36 cellular contexts compared by ENCODE assay signal in the genomic region with DNA sequence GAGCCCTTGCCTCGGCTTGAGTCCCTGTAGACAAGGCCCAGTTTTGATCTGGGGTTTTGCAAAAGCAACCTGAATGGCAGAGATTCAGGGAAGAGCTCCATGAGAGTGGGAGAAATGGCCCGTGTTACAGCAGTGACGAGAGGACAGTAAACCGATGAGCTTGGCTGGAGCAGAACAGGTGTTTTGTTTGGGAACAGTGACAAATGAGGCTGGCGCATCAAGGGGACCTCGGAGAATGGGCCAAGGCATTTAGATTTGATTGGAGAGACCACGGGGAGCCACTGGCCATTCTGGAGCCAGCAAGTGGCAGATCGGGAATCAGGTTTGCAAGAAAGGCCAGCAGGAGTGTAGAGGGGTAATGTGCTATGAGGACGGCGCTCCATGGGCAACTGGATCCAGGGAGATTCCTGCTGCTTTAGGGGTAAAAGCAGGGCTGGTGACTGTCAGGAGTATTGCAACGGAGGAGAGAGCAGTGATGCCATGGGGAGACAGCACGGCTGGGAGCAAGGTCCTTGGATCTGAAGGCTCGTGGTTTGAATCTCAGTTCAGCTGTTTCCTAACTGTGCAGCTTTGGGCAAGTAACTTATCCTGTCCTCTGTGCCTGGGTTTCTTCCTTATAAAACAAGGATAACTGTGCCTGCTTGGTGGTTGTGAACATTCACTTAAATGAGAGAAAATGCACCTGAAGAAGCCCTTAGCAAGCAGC. TPM values are rescaled to one million over a fixed set of nuclear protein-coding genes. Genes with fewer than 3 reads are reported as not detected.
"Had no signal": no experiment of that assay in that cellular context is flagged by ENCODE, and none has a peak within 500 bp of the region (broad histone marks: within the 10 kb centered on the region; RNA-seq: fewer than 3 reads in every experiment).

No MANE protein-coding gene starts in this region.

- ATAC-seq: activated CD4-positive, CD25-positive, alpha-beta regulatory T cell treated with anti-CD3 and anti-CD28 coated beads, Interleukin-2, amount 50 U/mL, for 24 hours; gastrocnemius medialis; left colon; naive thymus-derived CD4-positive, alpha-beta T cell; pancreas; psoas muscle; upper lobe of right lung had no signal

- H3K27ac ChIP-seq: adrenal gland, cardiac muscle cell, gastrocnemius medialis, pancreas, psoas muscle, suprapubic skin, tibial artery, upper lobe of right lung, WERI-Rb-1 had no signal

- H3K4me3 ChIP-seq: adrenal gland, cardiac muscle cell, gastrocnemius medialis, pancreas, psoas muscle, smooth muscle cell, suprapubic skin, tibial artery, upper lobe of right lung had no signal

- H3K4me1 ChIP-seq: adrenal gland, gastrocnemius medialis, pancreas, psoas muscle, suprapubic skin, tibial artery, upper lobe of right lung had no signal

- H3K9me3 ChIP-seq: adrenal gland, gastrocnemius medialis, pancreas, psoas muscle, suprapubic skin, tibial artery, upper lobe of right lung had no signal

- H3K36me3 ChIP-seq: adrenal gland, cardiac muscle cell, gastrocnemius medialis, pancreas, suprapubic skin, tibial artery, upper lobe of right lung, WERI-Rb-1 had no signal

- H3K36me3 Mint-ChIP-seq: activated naive CD8-positive, alpha-beta T cell treated with anti-CD3 and anti-CD28 coated beads for 36 hours; brain; immature natural killer cell; memory B cell; naive thymus-derived CD4-positive, alpha-beta T cell had no signal

- H3K9me3 Mint-ChIP-seq: activated naive CD4-positive, alpha-beta T cell treated with anti-CD3 and anti-CD28 coated beads for 36 hours; activated naive CD8-positive, alpha-beta T cell treated with anti-CD3 and anti-CD28 coated beads for 36 hours; immature natural killer cell; memory B cell; neural crest cell had no signal

- H3K27me3 Mint-ChIP-seq: activated naive CD8-positive, alpha-beta T cell treated with anti-CD3 and anti-CD28 coated beads for 36 hours had no signal

- H3K27me3 ChIP-seq: adrenal gland, cardiac muscle cell, pancreas, upper lobe of right lung had no signal

- H3K4me1 Mint-ChIP-seq: immature natural killer cell; naive thymus-derived CD4-positive, alpha-beta T cell had no signal

- DNase-seq: activated CD4-positive, alpha-beta T cell treated with anti-CD3 and anti-CD28 coated beads for 48 hours; activated CD4-positive, alpha-beta T cell treated with anti-CD3 and anti-CD28 coated beads, Interleukin-2, amount 50 U/mL, for 48 hours; activated CD8-positive, alpha-beta memory T cell treated with anti-CD3 and anti-CD28 coated beads for 24 hours; activated effector memory CD4-positive, alpha-beta T cell treated with anti-CD3 and anti-CD28 coated beads, Interleukin-2, amount 50 U/mL, for 16 hours; activated naive CD4-positive, alpha-beta T cell treated with anti-CD3 and anti-CD28 coated beads for 36 hours; activated naive CD8-positive, alpha-beta T cell treated with anti-CD3 and anti-CD28 coated beads for 36 hours; adrenal gland; effector memory CD4-positive, alpha-beta T cell; erythroblast; gastrocnemius medialis; hypothalamus; immature natural killer cell; kidney; left colon; midbrain; naive thymus-derived CD4-positive, alpha-beta T cell; nucleus accumbens; psoas muscle; stimulated activated CD4-positive, alpha-beta T cell treated with anti-CD3 and anti-CD28 coated beads, Interleukin-15, amount 100 ng/mL, for 24 hours; stimulated activated CD4-positive, alpha-beta T cell treated with anti-CD3 and anti-CD28 coated beads, Interleukin-2, amount 100 ng/mL, for 24 hours; stimulated activated naive CD4-positive, alpha-beta T cell; T-helper 9 cell; tibial artery; upper lobe of right lung; WERI-Rb-1 had no signal

- H3K4me2 ChIP-seq: smooth muscle cell had no signal

- H3K4me3 Mint-ChIP-seq: activated naive CD4-positive, alpha-beta T cell treated with anti-CD3 and anti-CD28 coated beads for 36 hours; activated naive CD8-positive, alpha-beta T cell treated with anti-CD3 and anti-CD28 coated beads for 36 hours; brain; immature natural killer cell; memory B cell; naive thymus-derived CD4-positive, alpha-beta T cell; neural crest cell had no signal

- H3K27ac Mint-ChIP-seq: activated naive CD4-positive, alpha-beta T cell treated with anti-CD3 and anti-CD28 coated beads for 36 hours; activated naive CD8-positive, alpha-beta T cell treated with anti-CD3 and anti-CD28 coated beads for 36 hours; brain; immature natural killer cell; memory B cell; naive thymus-derived CD4-positive, alpha-beta T cell had no signal

RNA-seq across cellular contexts. Expression of gene KLHDC7A, which starts 9.9 kb away (rescaled TPM):
- total RNA-seq: activated naive CD4-positive, alpha-beta T cell treated with anti-CD3 and anti-CD28 coated beads for 36 hours; activated naive CD8-positive, alpha-beta T cell treated with anti-CD3 and anti-CD28 coated beads for 36 hours; adrenal gland; aorta; cardiac muscle cell; dermis microvascular lymphatic vessel endothelial cell; neural crest cell; psoas muscle; smooth muscle cell; T-helper 1 cell treated with Interleukin-12 subunit alpha and Interleukin-12 subunit beta and Interleukin-4 antibody, amounts not matched to agents 30 ng/mL and 1 ng/mL, for 36 hours had no signal
- polyA plus RNA-seq: aorta; cardiac muscle cell; immature natural killer cell; naive thymus-derived CD4-positive, alpha-beta T cell had no signal
